In the genomic region with DNA sequence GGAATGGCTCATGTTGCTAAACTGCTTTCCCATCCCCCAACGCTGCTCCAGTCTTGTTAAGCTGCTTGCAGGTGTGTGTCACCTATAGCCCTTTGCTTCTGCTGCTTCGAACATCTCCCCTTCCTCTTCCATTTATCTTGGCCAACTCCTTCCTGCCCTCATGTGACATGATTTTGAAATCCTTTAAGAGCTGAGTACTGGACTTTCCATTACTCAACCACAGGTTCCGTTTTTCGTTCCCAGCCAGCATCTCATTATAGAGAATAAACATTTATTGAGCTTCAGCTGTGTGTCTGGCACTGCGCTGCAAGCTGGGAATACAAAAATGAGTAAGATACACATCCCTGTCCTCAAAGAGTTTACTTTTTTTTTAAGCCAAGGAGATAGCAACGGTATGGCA, we compare ENCODE assay signal across 1 cellular context.
TF ChIP-seq lines count a peak whose summit lies in the region.

No MANE protein-coding gene starts in this region.

TF ChIP-seq in IMR-90, 13 proteins besides CTCF, POLR2A, EP300 and RAD21 (continued from another document):
- TF ChIP-seq, protein P1, sequence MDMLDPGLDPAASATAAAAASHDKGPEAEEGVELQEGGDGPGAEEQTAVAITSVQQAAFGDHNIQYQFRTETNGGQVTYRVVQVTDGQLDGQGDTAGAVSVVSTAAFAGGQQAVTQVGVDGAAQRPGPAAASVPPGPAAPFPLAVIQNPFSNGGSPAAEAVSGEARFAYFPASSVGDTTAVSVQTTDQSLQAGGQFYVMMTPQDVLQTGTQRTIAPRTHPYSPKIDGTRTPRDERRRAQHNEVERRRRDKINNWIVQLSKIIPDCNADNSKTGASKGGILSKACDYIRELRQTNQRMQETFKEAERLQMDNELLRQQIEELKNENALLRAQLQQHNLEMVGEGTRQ (IDR thresholded peaks at IDR 0.05; ENCODE audit: low read depth, low read length) = no peak
- TF ChIP-seq CHD1 (IDR thresholded peaks at IDR 0.05; ENCODE audit: low read depth, low read length) = no peak
- no peak for TF ChIP-seq SMC3 (IDR thresholded peaks at IDR 0.05; ENCODE audit: low read depth, low read length)
- TF ChIP-seq MXI1 (IDR thresholded peaks at IDR 0.05; ENCODE audit: borderline replicate concordance, low read depth, low read length) = no peak
- TF ChIP-seq MAZ (IDR thresholded peaks at IDR 0.05; ENCODE audit: borderline replicate concordance, low read depth, low read length) = no peak
